In the genomic region with DNA sequence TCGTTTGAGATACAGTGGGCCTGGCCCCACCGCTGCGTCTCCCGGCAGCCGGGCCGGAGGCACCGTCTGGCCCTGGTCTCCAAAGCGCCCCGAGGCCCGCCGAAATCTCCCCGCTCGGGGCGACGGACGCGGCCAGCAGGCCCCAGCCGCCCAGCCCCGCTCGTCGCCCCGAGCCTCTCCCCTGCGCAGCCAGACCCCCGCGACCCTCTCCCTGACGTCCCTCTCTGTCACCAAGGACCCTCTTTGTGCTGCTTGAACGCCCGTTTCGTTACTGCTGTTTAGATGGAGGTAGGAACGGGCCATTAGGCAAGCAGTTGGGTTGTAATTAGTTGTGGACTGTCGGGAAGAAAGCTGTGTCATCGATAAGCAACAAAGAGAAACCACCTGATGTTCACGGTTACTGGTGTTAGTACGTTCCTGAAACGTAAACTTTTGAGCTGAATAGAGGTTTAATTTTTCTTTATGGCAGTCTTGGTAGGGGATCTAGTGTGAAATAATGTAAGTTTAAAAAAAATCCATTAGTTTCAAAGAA, we compare ENCODE assay signal across 8 cellular contexts. TPM values are rescaled to one million over a fixed set of nuclear protein-coding genes. Genes with fewer than 3 reads are reported as not detected.
DNase-seq lines count a peak whose midpoint lies in the region; ATAC-seq and TF ChIP-seq lines count a peak whose summit lies in the region.

No MANE protein-coding gene starts in this region.

- peaks cover 30% of the 10 kb centered on the region for H3K4me1 Mint-ChIP-seq in activated naive CD8-positive, alpha-beta T cell treated with anti-CD3 and anti-CD28 coated beads, Interleukin-2, amount 10 ng/mL, durations not matched to agents 7 days and 5 days

- no peaks in the 10 kb centered on the region for H3K27me3 ChIP-seq in heart right ventricle

- peak overlapping the region; percentile 68 to 99 (median 92) for H3K4me3 ChIP-seq in heart right ventricle

- H3K9me3 ChIP-seq in heart right ventricle = no peaks in the 10 kb centered on the region

- TF ChIP-seq CTCF in heart right ventricle (IDR thresholded peaks at IDR 0.05) = no peak

- peak overlapping the region; percentile 86 to 100 (median 99) for H3K27ac ChIP-seq in heart right ventricle

- peak; percentile 18 for ATAC-seq in GM19397 (IDR thresholded peaks at IDR 0.05; ENCODE audit: unreplicated experiment)
- peak; percentile 12 for ATAC-seq in HG03469 (IDR thresholded peaks at IDR 0.05; ENCODE audit: unreplicated experiment)
- peak; percentile 21 for ATAC-seq in activated naive CD8-positive, alpha-beta T cell treated with anti-CD3 and anti-CD28 coated beads, Interleukin-2, amount 10 ng/mL, durations not matched to agents 7 days and 5 days (ENCODE audit: low read depth)
- ATAC-seq in heart right ventricle = peak; percentile 25 to 73 (median 48)

- intact Hi-C loops in heart right ventricle (cut with DNase I) (no loop called here), posterior cingulate gyrus (cut with DNase I) (loop anchor here (5.0 kb wide), 1 partner anchor 135 kb away; a partner anchor contains a TSS)

- no peaks in the 10 kb centered on the region for H3K27me3 Mint-ChIP-seq in activated naive CD8-positive, alpha-beta T cell treated with anti-CD3 and anti-CD28 coated beads, Interleukin-2, amount 10 ng/mL, durations not matched to agents 7 days and 5 days

- POLR2A ChIA-PET in activated naive CD8-positive, alpha-beta T cell treated with anti-CD3 and anti-CD28 coated beads, Interleukin-2, amount 10 ng/mL, durations not matched to agents 7 days and 5 days (lab: Charles Lee) = interaction anchor here (0.5 to 1.2 kb wide), 4 partner anchors 9 to 211 kb away, joined by 3 to 8 read pairs (median 3); a partner anchor contains a TSS

- DNase-seq in DMS 273 (lab: John Stamatoyannopoulos, UW; ENCODE audit: unreplicated experiment) (peak; percentile 73), OCI-M1 (lab: John Stamatoyannopoulos, UW) (peak; percentile 72), heart right ventricle (peak; percentile 21 to 33), posterior cingulate gyrus (peak in 6 of 10 donors; percentile 14 to 83 (median 25)), 8988T (no peak)
- DNase-seq in activated naive CD8-positive, alpha-beta T cell treated with anti-CD3 and anti-CD28 coated beads, Interleukin-2, amount 10 ng/mL, durations not matched to agents 7 days and 5 days = no peak

- H3K4me3 Mint-ChIP-seq in activated naive CD8-positive, alpha-beta T cell treated with anti-CD3 and anti-CD28 coated beads, Interleukin-2, amount 10 ng/mL, durations not matched to agents 7 days and 5 days = peak overlapping the region; percentile 98

- peak overlapping the region; percentile 100 for H3K27ac Mint-ChIP-seq in activated naive CD8-positive, alpha-beta T cell treated with anti-CD3 and anti-CD28 coated beads, Interleukin-2, amount 10 ng/mL, durations not matched to agents 7 days and 5 days

- WGBS in heart right ventricle, 2 donors = 0 to 1% methylated on average over 35 of the region's 35 CpGs

- peaks cover 3 to 41% (median 32%) of the 10 kb centered on the region in 9 donors for H3K4me1 ChIP-seq in heart right ventricle

- peaks cover 23% of the 10 kb centered on the region for H3K36me3 Mint-ChIP-seq in activated naive CD8-positive, alpha-beta T cell treated with anti-CD3 and anti-CD28 coated beads, Interleukin-2, amount 10 ng/mL, durations not matched to agents 7 days and 5 days

- peaks cover 1% of the 10 kb centered on the region for H3K9me3 Mint-ChIP-seq in activated naive CD8-positive, alpha-beta T cell treated with anti-CD3 and anti-CD28 coated beads, Interleukin-2, amount 10 ng/mL, durations not matched to agents 7 days and 5 days

- peaks cover 0 to 19% (median 0%) of the 10 kb centered on the region in 9 donors for H3K36me3 ChIP-seq in heart right ventricle

RNA-seq across cellular contexts. Expression of a gene that starts 0.7 kb away (rescaled TPM):
- 100 to 1,000 TPM; 103 to 117 TPM for total RNA-seq in activated naive CD8-positive, alpha-beta T cell treated with anti-CD3 and anti-CD28 coated beads, Interleukin-2, amount 10 ng/mL, durations not matched to agents 7 days and 5 days
- total RNA-seq in heart right ventricle = 10 to 100 TPM; 53.6 to 77.8 (median 66.6) TPM
- polyA plus RNA-seq in heart right ventricle = 10 to 100 TPM; 29.3 to 51.6 TPM

Comparison
In these comparisons a context has a peak if more than half of its experiments do, and no peak if none do; other contexts are left out.
1. DNase-seq: peak in DMS 273 (single experiment), OCI-M1 (single experiment), heart right ventricle (2 of 2) and posterior cingulate gyrus (6 of 10); none in activated naive CD8-positive, alpha-beta T cell treated with anti-CD3 and anti-CD28 coated beads, Interleukin-2, amount 10 ng/mL, durations not matched to agents 7 days and 5 days (single experiment) and 8988T (single experiment).
2. Peak in every context shown above with its lines, with median percentiles within 50 percentile points of each other: ATAC-seq.